ENCODE assay signal across 9 cellular contexts in genomic region chr1:155307247-155307740, GRCh38.
DNase-seq lines count a peak whose midpoint lies in the region; ATAC-seq and TF ChIP-seq lines count a peak whose summit lies in the region.
"Had no signal": no experiment of that assay in that cellular context is flagged by ENCODE, and none has a peak within 500 bp of the region (broad histone marks: within the 10 kb centered on the region; RNA-seq: fewer than 3 reads in every experiment).

No MANE protein-coding gene starts in this region.

- no peak overlapping the region for H3K4me3 ChIP-seq in GM12875 (ENCODE audit: low read depth, low read length)
- H3K4me3 ChIP-seq: lung had no signal

- no peaks in the 10 kb centered on the region for H3K27me3 Mint-ChIP-seq in stimulated activated memory B cell treated with anti-CD40 and anti-IgM and Interleukin-4, amounts not matched to agents 10 μg/mL and 1 μg/mL and 100 μg/mL, for 72 hours

- H3K4me1 Mint-ChIP-seq in stimulated activated memory B cell treated with anti-CD40 and anti-IgM and Interleukin-4, amounts not matched to agents 10 μg/mL and 1 μg/mL and 100 μg/mL, for 72 hours: peaks cover 32% of the 10 kb centered on the region

- no peak overlapping the region for H3K4me3 Mint-ChIP-seq in stimulated activated memory B cell treated with anti-CD40 and anti-IgM and Interleukin-4, amounts not matched to agents 10 μg/mL and 1 μg/mL and 100 μg/mL, for 72 hours

- no peak for ATAC-seq in stimulated activated memory B cell treated with anti-CD40 and anti-IgM and Interleukin-4, amounts not matched to agents 10 μg/mL and 1 μg/mL and 100 μg/mL, for 72 hours
- no peak for ATAC-seq in GM18873 (IDR thresholded peaks at IDR 0.05; ENCODE audit: low FRiP score, unreplicated experiment)

- TF ChIP-seq CTCF in AG09319 (IDR thresholded peaks at IDR 0.05; ENCODE audit: low read depth, low read length) (peak; percentile 37), GM12875 (IDR thresholded peaks at IDR 0.05; ENCODE audit: borderline replicate concordance, insufficient read depth, low read depth, low read length) (peak; percentile 38; the same call in 1 of the 2 replicates)

- peak overlapping the region; percentile 97 for H3K27ac ChIP-seq in epithelial cell of prostate

- peak overlapping the region; percentile 20 for H3K27ac Mint-ChIP-seq in stimulated activated memory B cell treated with anti-CD40 and anti-IgM and Interleukin-4, amounts not matched to agents 10 μg/mL and 1 μg/mL and 100 μg/mL, for 72 hours

- H3K36me3 Mint-ChIP-seq in stimulated activated memory B cell treated with anti-CD40 and anti-IgM and Interleukin-4, amounts not matched to agents 10 μg/mL and 1 μg/mL and 100 μg/mL, for 72 hours: peaks cover 21% of the 10 kb centered on the region

- DNase-seq in AG09319 (ENCODE audit: extremely low read depth, low read depth) (peak; percentile 28), RKO (ENCODE audit: low spot score) (peak; percentile 73), epithelial cell of prostate (ENCODE audit: low read depth, low spot score) (no peak), NCI-H2029 treated with DMSO at 0.1 percent for 48 hours (lab: John Stamatoyannopoulos, UW) (no peak), 8988T (no peak)

- no peaks in the 10 kb centered on the region for H3K9me3 Mint-ChIP-seq in stimulated activated memory B cell treated with anti-CD40 and anti-IgM and Interleukin-4, amounts not matched to agents 10 μg/mL and 1 μg/mL and 100 μg/mL, for 72 hours

Comparison
In these comparisons a context has a peak if more than half of its experiments do, and no peak if none do; other contexts are left out.
1. DNase-seq: peak in AG09319 (single experiment) and RKO (single experiment); none in epithelial cell of prostate (single experiment), NCI-H2029 treated with DMSO at 0.1 percent for 48 hours (single experiment) and 8988T (single experiment).